ENCODE assay signal across 8 cellular contexts in genomic region chr11:71800335-71800953, GRCh38. TPM values are rescaled to one million over a fixed set of nuclear protein-coding genes. Genes with fewer than 3 reads are reported as not detected.
DNase-seq lines count a peak whose midpoint lies in the region; FAIRE-seq and TF ChIP-seq lines count a peak whose summit lies in the region.
"Not testable (repeated sequence)": the region's sequence is repeated elsewhere in the genome, so short reads cannot be mapped to it uniquely, and the experiment has no call there.

No MANE protein-coding gene starts in this region.

- intact Hi-C loops in dorsolateral prefrontal cortex (cut with DNase I); vagina (cut with DNase I): not testable (repeated sequence)

- H3K9me3 ChIP-seq in small intestine (ENCODE audit: control insufficient read depth, low read depth); vagina: not testable (repeated sequence)

- H3K27ac ChIP-seq in dorsolateral prefrontal cortex = peak overlapping the region in 19 of 59 donors; percentile 6 to 62 (median 36)
- H3K27ac ChIP-seq in small intestine (ENCODE audit: low read depth in 1 of 2, low read length in 1 of 2); vagina: not testable (repeated sequence)

- H3K36me3 ChIP-seq in kidney epithelial cell (ENCODE audit: control insufficient read depth, insufficient read depth, low read length); small intestine (ENCODE audit: control insufficient read depth in 2 of 2, insufficient read depth in 2 of 2, low read length in 2 of 2); vagina: not testable (repeated sequence)

- 26 to 39% (median 28%) methylated on average over 11 to 13 of the region's 13 CpGs for WGBS in small intestine, 3 donors

- peak; percentile 41 for DNase-seq in GM12864 (ENCODE audit: low read depth)
- peak; percentile 55 for DNase-seq in NCI-H1105 treated with DMSO at 0.1 percent for 48 hours (lab: John Stamatoyannopoulos, UW)
- DNase-seq in SHP77 treated with DMSO at 0.1 percent for 48 hours (lab: John Stamatoyannopoulos, UW) = peak; percentile 78
- DNase-seq in activated T-cell treated with anti-CD3 and anti-CD28 coated beads for 1 hour (ENCODE audit: low read depth) = peak; percentile 87
- DNase-seq in dorsolateral prefrontal cortex = peak; percentile 34 to 90 (median 82)
- DNase-seq in kidney epithelial cell (ENCODE audit: low read depth) = not testable (repeated sequence)
- DNase-seq in small intestine = peak; percentile 80
- DNase-seq in vagina (ENCODE audit: extremely low spot score in 2 of 2) = peak in 1 of 2 donors; percentile 70

- TF ChIP-seq CTCF in GM12864 (IDR thresholded peaks at IDR 0.05; ENCODE audit: low read depth, low read length, missing control alignments) = peak; percentile 89
- peak; percentile 37 to 91 (median 78) for TF ChIP-seq CTCF in dorsolateral prefrontal cortex (IDR thresholded peaks at IDR 0.05 in 54 of 56, conservative IDR thresholded peaks at IDR 0.05 in 2 of 56; ENCODE audit: low read depth in 1 of 56, partially characterized antibody in 56 of 56)
- peak; percentile 94 for TF ChIP-seq CTCF in kidney epithelial cell (IDR thresholded peaks at IDR 0.05; ENCODE audit: insufficient read depth, low read length, poor library complexity, severe bottlenecking)
- TF ChIP-seq CTCF in vagina (IDR thresholded peaks at IDR 0.05) = peak in 2 of 3 experiments; percentile 49 to 50

- not testable (repeated sequence) for H3K4me3 ChIP-seq in GM12864 (ENCODE audit: low read depth, low read length); kidney epithelial cell (ENCODE audit: low read depth, low read length); small intestine (ENCODE audit: low read depth in 1 of 2, low read length in 2 of 2); vagina
- peak overlapping the region in 2 of 59 donors; percentile 23 to 25 for H3K4me3 ChIP-seq in dorsolateral prefrontal cortex

- not testable (repeated sequence) for H3K27me3 ChIP-seq in dorsolateral prefrontal cortex; kidney epithelial cell (ENCODE audit: control insufficient read depth, insufficient read depth, low read length); small intestine (ENCODE audit: control insufficient read depth in 2 of 2, insufficient read depth in 2 of 2, low read length in 2 of 2); vagina

- TF ChIP-seq POLR2A in vagina (IDR thresholded peaks at IDR 0.05) = not testable (repeated sequence)

- not testable (repeated sequence) for FAIRE-seq in small intestine (lab: Jason Lieb, UNC)

- H3K4me1 ChIP-seq in small intestine (ENCODE audit: control insufficient read depth in 2 of 2, insufficient read depth in 1 of 2, low read depth in 1 of 2, low read length in 1 of 2); vagina: not testable (repeated sequence)

RNA-seq across cellular contexts. Expression of gene DEFB108B, which starts 32.6 kb away (rescaled TPM):
- total RNA-seq in dorsolateral prefrontal cortex = not detected
- not detected in 2 replicates for total RNA-seq in kidney epithelial cell
- not detected for polyA plus RNA-seq in small intestine
- not detected for total RNA-seq in vagina
